ENCODE assay signal across 17 cellular contexts in genomic region chr14:65369560-65369959, GRCh38. TPM values are rescaled to one million over a fixed set of nuclear protein-coding genes. Genes with fewer than 3 reads are reported as not detected.
DNase-seq lines count a peak whose midpoint lies in the region; ATAC-seq and TF ChIP-seq lines count a peak whose summit lies in the region.
"Had no signal": no experiment of that assay in that cellular context is flagged by ENCODE, and none has a peak within 500 bp of the region (broad histone marks: within the 10 kb centered on the region; RNA-seq: fewer than 3 reads in every experiment).

No MANE protein-coding gene starts in this region.

- intact Hi-C loops in adrenal gland (cut with DNase I) = no loop called here

- peak overlapping the region; percentile 43 for H3K27ac Mint-ChIP-seq in T-helper 2 cell treated with Interferon-gamma antibody and Interleukin-4, amounts not matched to agents 5 μg/mL and 100 μg/mL, for 36 hours
- H3K27ac Mint-ChIP-seq in activated T-helper 17 cell treated with anti-CD3 and anti-CD28 coated beads, Interleukin-2, amount 50 U/mL, for 72 hours = peak overlapping the region; percentile 55
- H3K27ac Mint-ChIP-seq: CD8-positive, alpha-beta T cell had no signal

- 72 to 95% (median 90%) methylated on average over 1 of the region's 1 CpG for WGBS in adrenal gland, 4 donors
- 96 to 98% methylated on average over 1 of the region's 1 CpG for WGBS in GM23248 (ENCODE audit: low coverage in 1 of 2, low lambda C conversion rate in 2 of 2, missing lambda C conversion rate in 2 of 2), 2 experiments

- H3K9me3 ChIP-seq in adrenal gland (replicated peaks in 1 of 3) (no peaks in the 10 kb centered on the region), GM23248 (ENCODE audit: low read depth) (no peaks in the 10 kb centered on the region)
- H3K9me3 ChIP-seq: BE2C, HAP-1 had no signal

- H3K4me2 ChIP-seq in GM23248 (ENCODE audit: unreplicated experiment) = no peak overlapping the region

- no peak for TF ChIP-seq CTCF in adrenal gland (IDR thresholded peaks at IDR 0.05)

- no peaks in the 10 kb centered on the region for H3K79me2 ChIP-seq in GM23248 (ENCODE audit: insufficient read depth)

- peak; percentile 73 to 78 for ATAC-seq in activated T-cell treated with anti-CD3 and anti-CD28 coated beads, Interleukin-2, amount 50 U/mL, for 4 hours
- peak; percentile 93 for ATAC-seq in activated T-helper 17 cell treated with anti-CD3 and anti-CD28 coated beads, Interleukin-2, amount 50 U/mL, for 72 hours (replicated peaks)
- peak; percentile 87 for ATAC-seq in stimulated activated naive CD8-positive, alpha-beta T cell treated with anti-CD3 and anti-CD28 coated beads, Interleukin-15, Interleukin-2, amounts not matched to agents 100 U/mL and 50 U/mL, for 24 hours
- ATAC-seq in GM21423 (IDR thresholded peaks at IDR 0.05; ENCODE audit: unreplicated experiment) = no peak
- ATAC-seq: CD8-positive, alpha-beta T cell had no signal

- H4K20me1 ChIP-seq in GM23248 (ENCODE audit: insufficient read depth) = no peaks in the 10 kb centered on the region

- H3K27ac ChIP-seq in adrenal gland (no peak overlapping the region), GM23248 (no peak overlapping the region)

- H3K27me3 Mint-ChIP-seq in activated T-cell treated with anti-CD3 and anti-CD28 coated beads, Interleukin-2, amount 50 U/mL, for 4 hours (ENCODE audit: low read depth) = no peaks in the 10 kb centered on the region
- no peaks in the 10 kb centered on the region for H3K27me3 Mint-ChIP-seq in T-helper 2 cell treated with Interferon-gamma antibody and Interleukin-4, amounts not matched to agents 5 μg/mL and 100 μg/mL, for 36 hours (ENCODE audit: low read depth)
- no peaks in the 10 kb centered on the region for H3K27me3 Mint-ChIP-seq in activated T-helper 17 cell treated with anti-CD3 and anti-CD28 coated beads, Interleukin-2, amount 50 U/mL, for 72 hours

- no peaks in the 10 kb centered on the region for H3F3A ChIP-seq in GM23248 (ENCODE audit: insufficient read depth)

- H3K36me3 ChIP-seq in adrenal gland (replicated peaks in 1 of 2) (no peaks in the 10 kb centered on the region), GM23248 (ENCODE audit: low read depth) (no peaks in the 10 kb centered on the region)
- H3K36me3 ChIP-seq: BE2C, HAP-1 had no signal

- H3K9me2 ChIP-seq in GM23248 (ENCODE audit: insufficient read depth) = no peaks in the 10 kb centered on the region

- no peak overlapping the region for H3K9ac ChIP-seq in GM23248

- H3K27me3 ChIP-seq in adrenal gland (no peaks in the 10 kb centered on the region), GM23248 (replicated peaks; ENCODE audit: insufficient read depth) (no peaks in the 10 kb centered on the region)
- H3K27me3 ChIP-seq: BE2C had no signal

- TF ChIP-seq POLR2A in adrenal gland (IDR thresholded peaks at IDR 0.05) = no peak

- no peaks in the 10 kb centered on the region for H3K4me1 ChIP-seq in adrenal gland (replicated peaks in 1 of 2)
- H3K4me1 ChIP-seq in GM23248 (ENCODE audit: insufficient read depth) = no peaks in the 10 kb centered on the region
- H3K4me1 ChIP-seq: BE2C had no signal

- no peaks in the 10 kb centered on the region for H3K36me3 Mint-ChIP-seq in activated T-cell treated with anti-CD3 and anti-CD28 coated beads, Interleukin-2, amount 50 U/mL, for 4 hours (ENCODE audit: insufficient read depth)
- H3K36me3 Mint-ChIP-seq in T-helper 2 cell treated with Interferon-gamma antibody and Interleukin-4, amounts not matched to agents 5 μg/mL and 100 μg/mL, for 36 hours (ENCODE audit: low read depth) = peaks cover 32% of the 10 kb centered on the region
- H3K36me3 Mint-ChIP-seq in activated T-helper 17 cell treated with anti-CD3 and anti-CD28 coated beads, Interleukin-2, amount 50 U/mL, for 72 hours (ENCODE audit: low read depth) = no peaks in the 10 kb centered on the region

- H3K4me3 ChIP-seq in adrenal gland (no peak overlapping the region), GM23248 (no peak overlapping the region)
- H3K4me3 ChIP-seq: HAP-1 had no signal

- H3K4me1 Mint-ChIP-seq in activated T-cell treated with anti-CD3 and anti-CD28 coated beads, Interleukin-2, amount 50 U/mL, for 4 hours (ENCODE audit: low read depth) = peaks cover 29% of the 10 kb centered on the region
- peaks cover 57% of the 10 kb centered on the region for H3K4me1 Mint-ChIP-seq in T-helper 2 cell treated with Interferon-gamma antibody and Interleukin-4, amounts not matched to agents 5 μg/mL and 100 μg/mL, for 36 hours (ENCODE audit: low read depth)
- H3K4me1 Mint-ChIP-seq in activated T-helper 17 cell treated with anti-CD3 and anti-CD28 coated beads, Interleukin-2, amount 50 U/mL, for 72 hours = peaks cover 30% of the 10 kb centered on the region

- DNase-seq in activated T-cell treated with anti-CD3 and anti-CD28 coated beads, Interleukin-2, amount 50 U/mL, for 4 hours = no peak
- no peak for DNase-seq in activated T-cell treated with anti-CD3 and anti-CD28 coated beads for 4 hours
- peak; percentile 36 for DNase-seq in T-helper 2 cell treated with Interferon-gamma antibody and Interleukin-4, amounts not matched to agents 5 μg/mL and 100 μg/mL, for 36 hours (ENCODE audit: low spot score)
- peak; percentile 23 for DNase-seq in stimulated activated naive CD8-positive, alpha-beta T cell treated with anti-CD3 and anti-CD28 coated beads, Interleukin-15, Interleukin-2, amounts not matched to agents 100 U/mL and 50 U/mL, for 24 hours
- no peak for DNase-seq in adrenal gland
- DNase-seq in GM23248 = no peak
- DNase-seq: BE2C; CD8-positive, alpha-beta T cell; GF-D8; MM.1S; NCI-H1105; NCI-H1930; NCI-H2171; SHP77 had no signal

- H3K9me3 Mint-ChIP-seq in activated T-cell treated with anti-CD3 and anti-CD28 coated beads, Interleukin-2, amount 50 U/mL, for 4 hours = no peaks in the 10 kb centered on the region
- H3K9me3 Mint-ChIP-seq in T-helper 2 cell treated with Interferon-gamma antibody and Interleukin-4, amounts not matched to agents 5 μg/mL and 100 μg/mL, for 36 hours = peaks cover 5% of the 10 kb centered on the region
- H3K9me3 Mint-ChIP-seq in activated T-helper 17 cell treated with anti-CD3 and anti-CD28 coated beads, Interleukin-2, amount 50 U/mL, for 72 hours = no peaks in the 10 kb centered on the region
- H3K9me3 Mint-ChIP-seq: CD8-positive, alpha-beta T cell had no signal

- in situ Hi-C loops in GM23248 (cut with MboI) = no loop called here

- H3K4me3 Mint-ChIP-seq in activated T-cell treated with anti-CD3 and anti-CD28 coated beads, Interleukin-2, amount 50 U/mL, for 4 hours = no peak overlapping the region
- H3K4me3 Mint-ChIP-seq in T-helper 2 cell treated with Interferon-gamma antibody and Interleukin-4, amounts not matched to agents 5 μg/mL and 100 μg/mL, for 36 hours = peak overlapping the region; percentile 25
- H3K4me3 Mint-ChIP-seq in activated T-helper 17 cell treated with anti-CD3 and anti-CD28 coated beads, Interleukin-2, amount 50 U/mL, for 72 hours = peak overlapping the region; percentile 49
- H3K4me3 Mint-ChIP-seq: CD8-positive, alpha-beta T cell had no signal

- H2AFZ ChIP-seq in GM23248 = no peak overlapping the region

RNA-seq across cellular contexts. Expression of gene FUT8, which starts 43.0 kb away (rescaled TPM):
- total RNA-seq in activated T-cell treated with anti-CD3 and anti-CD28 coated beads, Interleukin-2, amount 50 U/mL, for 4 hours = 10 to 100 TPM; 29.2 to 38.4 (median 30.9) TPM
- total RNA-seq in activated T-helper 17 cell treated with anti-CD3 and anti-CD28 coated beads, Interleukin-2, amount 50 U/mL, for 72 hours = 10 to 100 TPM; 50.3 to 89.9 TPM
- 10 to 100 TPM; 14.3 to 32.1 (median 24.1) TPM for total RNA-seq in adrenal gland
- polyA plus RNA-seq in adrenal gland (10 to 100 TPM in 1 of 3 donors, 1 to 10 TPM in 2; 7.8 to 19.1 (median 8.4) TPM), GM23248 (2016; fragmentation: Nextera tagmentation; extraction: Ambion mirVana) (40.0 and 45.9 TPM in 2 replicates)
- 60.6 and 83.7 TPM in 2 replicates for total RNA-seq in GM23248 (2014; rRNA removed; shearing (Covaris generic))

Comparison
In these comparisons a context has a peak if more than half of its experiments do, and no peak if none do; other contexts are left out.
1. DNase-seq: peak in T-helper 2 cell treated with Interferon-gamma antibody and Interleukin-4, amounts not matched to agents 5 μg/mL and 100 μg/mL, for 36 hours (single experiment) and stimulated activated naive CD8-positive, alpha-beta T cell treated with anti-CD3 and anti-CD28 coated beads, Interleukin-15, Interleukin-2, amounts not matched to agents 100 U/mL and 50 U/mL, for 24 hours (single experiment); none in activated T-cell treated with anti-CD3 and anti-CD28 coated beads, Interleukin-2, amount 50 U/mL, for 4 hours (single experiment), activated T-cell treated with anti-CD3 and anti-CD28 coated beads for 4 hours (single experiment), adrenal gland (0 of 7) and GM23248 (single experiment).